Comparison of ENCODE assay signal across 25 cellular contexts in genomic region chr11:134519788-134520187, GRCh38.
"Had no signal": no experiment of that assay in that cellular context is flagged by ENCODE, and none has a peak within 500 bp of the region (broad histone marks: within the 10 kb centered on the region; RNA-seq: fewer than 3 reads in every experiment).

No MANE protein-coding gene starts in this region.

- H3K36me3 ChIP-seq: left lung, pancreas, right lobe of liver, thoracic aorta, upper lobe of left lung had no signal

- H3K4me3 ChIP-seq: body of pancreas, left lung, pancreas, right lobe of liver, smooth muscle cell, thoracic aorta, upper lobe of left lung had no signal

- H3K4me2 ChIP-seq: smooth muscle cell had no signal

- ATAC-seq: activated CD8-positive, alpha-beta memory T cell treated with anti-CD3 and anti-CD28 coated beads, Interleukin-2, amount 10 ng/mL, durations not matched to agents 7 days and 5 days; activated CD8-positive, alpha-beta T cell treated with anti-CD3 and anti-CD28 coated beads for 36 hours; body of pancreas; left lung; pancreas; right lobe of liver had no signal

- H3K4me1 Mint-ChIP-seq: activated CD4-positive, alpha-beta T cell treated with anti-CD3 and anti-CD28 coated beads, Interleukin-2, amount 10 ng/mL, durations not matched to agents 7 days and 5 days; activated CD8-positive, alpha-beta memory T cell treated with anti-CD3 and anti-CD28 coated beads, Interleukin-2, amount 10 ng/mL, durations not matched to agents 7 days and 5 days; activated naive CD4-positive, alpha-beta T cell treated with anti-CD3 and anti-CD28 coated beads, Interleukin-2, amount 50 U/mL, for 24 hours; immature natural killer cell; nephron had no signal

- H3K36me3 Mint-ChIP-seq: activated CD8-positive, alpha-beta memory T cell treated with anti-CD3 and anti-CD28 coated beads, Interleukin-2, amount 10 ng/mL, durations not matched to agents 7 days and 5 days; activated naive CD4-positive, alpha-beta T cell treated with anti-CD3 and anti-CD28 coated beads, Interleukin-2, amount 50 U/mL, for 24 hours had no signal

- H3K9me3 ChIP-seq: body of pancreas, left lung, pancreas, right lobe of liver, thoracic aorta, upper lobe of left lung had no signal

- H3K27me3 ChIP-seq: body of pancreas, right lobe of liver, upper lobe of left lung had no signal

- DNase-seq: activated CD4-positive, alpha-beta T cell treated with anti-CD3 and anti-CD28 coated beads, Interleukin-2, amount 10 ng/mL, durations not matched to agents 7 days and 5 days; activated CD4-positive, CD25-positive, alpha-beta regulatory T cell treated with anti-CD3 and anti-CD28 coated beads, Interleukin-2, amount 50 U/mL, for 72 hours; activated CD8-positive, alpha-beta memory T cell treated with anti-CD3 and anti-CD28 coated beads, Interleukin-2, amount 10 ng/mL, durations not matched to agents 7 days and 5 days; activated CD8-positive, alpha-beta T cell treated with anti-CD3 and anti-CD28 coated beads for 36 hours; activated gamma-delta T cell treated with Interleukin-2 at 50 U/mL for 16 hours; activated T-cell treated with anti-CD3 and anti-CD28 coated beads for 4 hours; anterior cingulate cortex; effector CD4-positive, alpha-beta T cell; foreskin fibroblast; immature natural killer cell; kidney glomerular epithelial cell; midbrain; stimulated activated CD4-positive, alpha-beta T cell treated with anti-CD3 and anti-CD28 coated beads, Interleukin-4, amount 100 ng/mL, for 1 hour; stimulated activated naive CD4-positive, alpha-beta T cell; T-helper 2 cell had no signal

- H3K27ac Mint-ChIP-seq: activated CD4-positive, alpha-beta T cell treated with anti-CD3 and anti-CD28 coated beads, Interleukin-2, amount 10 ng/mL, durations not matched to agents 7 days and 5 days; activated CD8-positive, alpha-beta memory T cell treated with anti-CD3 and anti-CD28 coated beads, Interleukin-2, amount 10 ng/mL, durations not matched to agents 7 days and 5 days; activated CD8-positive, alpha-beta T cell treated with anti-CD3 and anti-CD28 coated beads for 36 hours; activated naive CD4-positive, alpha-beta T cell treated with anti-CD3 and anti-CD28 coated beads, Interleukin-2, amount 50 U/mL, for 24 hours; dendritic cell treated with granulocyte-macrophage colony-stimulating factor and Interleukin-4, amounts not matched to agents 40 ng/mL and 50 ng/mL, for 4 days; immature natural killer cell; nephron had no signal

- H3K4me3 Mint-ChIP-seq: activated CD4-positive, alpha-beta T cell treated with anti-CD3 and anti-CD28 coated beads, Interleukin-2, amount 10 ng/mL, durations not matched to agents 7 days and 5 days; activated CD8-positive, alpha-beta memory T cell treated with anti-CD3 and anti-CD28 coated beads, Interleukin-2, amount 10 ng/mL, durations not matched to agents 7 days and 5 days; activated CD8-positive, alpha-beta T cell treated with anti-CD3 and anti-CD28 coated beads for 36 hours; activated naive CD4-positive, alpha-beta T cell treated with anti-CD3 and anti-CD28 coated beads, Interleukin-2, amount 50 U/mL, for 24 hours; dendritic cell treated with granulocyte-macrophage colony-stimulating factor and Interleukin-4, amounts not matched to agents 40 ng/mL and 50 ng/mL, for 4 days; immature natural killer cell; nephron had no signal

- H3K4me1 ChIP-seq: body of pancreas, left lung, pancreas, right lobe of liver, upper lobe of left lung had no signal

- H3K9me3 Mint-ChIP-seq: activated CD8-positive, alpha-beta T cell treated with anti-CD3 and anti-CD28 coated beads for 36 hours; activated naive CD4-positive, alpha-beta T cell treated with anti-CD3 and anti-CD28 coated beads, Interleukin-2, amount 50 U/mL, for 24 hours; immature natural killer cell; nephron had no signal

- H3K27ac ChIP-seq: body of pancreas, left lung, pancreas, right lobe of liver, thoracic aorta, upper lobe of left lung had no signal

- H3K27me3 Mint-ChIP-seq: activated CD4-positive, alpha-beta T cell treated with anti-CD3 and anti-CD28 coated beads, Interleukin-2, amount 10 ng/mL, durations not matched to agents 7 days and 5 days; activated CD8-positive, alpha-beta memory T cell treated with anti-CD3 and anti-CD28 coated beads, Interleukin-2, amount 10 ng/mL, durations not matched to agents 7 days and 5 days; activated naive CD4-positive, alpha-beta T cell treated with anti-CD3 and anti-CD28 coated beads, Interleukin-2, amount 50 U/mL, for 24 hours; dendritic cell treated with granulocyte-macrophage colony-stimulating factor and Interleukin-4, amounts not matched to agents 40 ng/mL and 50 ng/mL, for 4 days had no signal
